Comparison of ENCODE assay signal across 24 cellular contexts in genomic region chr17:5553479-5553878, GRCh38.
"Had no signal": no experiment of that assay in that cellular context is flagged by ENCODE, and none has a peak within 500 bp of the region (broad histone marks: within the 10 kb centered on the region; RNA-seq: fewer than 3 reads in every experiment).

No MANE protein-coding gene starts in this region.

- H3K4me3 Mint-ChIP-seq: endodermal cell, immature natural killer cell, natural killer cell, T-cell, WTC11 had no signal

- ATAC-seq: left lobe of liver, pancreas, psoas muscle, T-cell, WTC11 had no signal

- H3K4me3 ChIP-seq: cardiac muscle cell, lower lobe of right lung, pancreas, psoas muscle, right atrium auricular region, spleen, stomach, suprapubic skin, tibial nerve, vagina had no signal

- H3K27ac ChIP-seq: cardiac muscle cell, epithelial cell of prostate, lower lobe of right lung, pancreas, psoas muscle, right atrium auricular region, spleen, stomach, suprapubic skin, tibial nerve, vagina had no signal

- H3K36me3 ChIP-seq: cardiac muscle cell, pancreas had no signal

- H3K4me1 Mint-ChIP-seq: WTC11 had no signal

- DNase-seq: activated naive CD4-positive, alpha-beta T cell treated with Interleukin-2 at 50 U/mL for 16 hours; amygdala; cortex of kidney; endodermal cell; foreskin fibroblast; immature natural killer cell; lower lobe of right lung; mesendoderm; natural killer cell; pancreas; psoas muscle; spleen; stimulated activated CD4-positive, alpha-beta T cell treated with anti-CD3 and anti-CD28 coated beads, Interleukin-4, amount 100 ng/mL, for 24 hours; stomach; T-cell; T1000 had no signal

- H3K9me3 Mint-ChIP-seq: endodermal cell, immature natural killer cell, natural killer cell, T-cell, WTC11 had no signal

- FAIRE-seq: pancreas had no signal

- H3K27me3 ChIP-seq: cardiac muscle cell, pancreas, right atrium auricular region, spleen, stomach, suprapubic skin, tibial nerve, vagina had no signal

- H3K27me3 Mint-ChIP-seq: T-cell had no signal

- H3K36me3 Mint-ChIP-seq: WTC11 had no signal

- H3K27ac Mint-ChIP-seq: endodermal cell, WTC11 had no signal

- H3K4me1 ChIP-seq: lower lobe of right lung, pancreas, psoas muscle, right atrium auricular region, spleen, stomach, suprapubic skin, tibial nerve had no signal

- H3K9me3 ChIP-seq: lower lobe of right lung, pancreas, psoas muscle, right atrium auricular region, spleen, stomach, suprapubic skin, tibial nerve, vagina had no signal
